In the genomic region with DNA sequence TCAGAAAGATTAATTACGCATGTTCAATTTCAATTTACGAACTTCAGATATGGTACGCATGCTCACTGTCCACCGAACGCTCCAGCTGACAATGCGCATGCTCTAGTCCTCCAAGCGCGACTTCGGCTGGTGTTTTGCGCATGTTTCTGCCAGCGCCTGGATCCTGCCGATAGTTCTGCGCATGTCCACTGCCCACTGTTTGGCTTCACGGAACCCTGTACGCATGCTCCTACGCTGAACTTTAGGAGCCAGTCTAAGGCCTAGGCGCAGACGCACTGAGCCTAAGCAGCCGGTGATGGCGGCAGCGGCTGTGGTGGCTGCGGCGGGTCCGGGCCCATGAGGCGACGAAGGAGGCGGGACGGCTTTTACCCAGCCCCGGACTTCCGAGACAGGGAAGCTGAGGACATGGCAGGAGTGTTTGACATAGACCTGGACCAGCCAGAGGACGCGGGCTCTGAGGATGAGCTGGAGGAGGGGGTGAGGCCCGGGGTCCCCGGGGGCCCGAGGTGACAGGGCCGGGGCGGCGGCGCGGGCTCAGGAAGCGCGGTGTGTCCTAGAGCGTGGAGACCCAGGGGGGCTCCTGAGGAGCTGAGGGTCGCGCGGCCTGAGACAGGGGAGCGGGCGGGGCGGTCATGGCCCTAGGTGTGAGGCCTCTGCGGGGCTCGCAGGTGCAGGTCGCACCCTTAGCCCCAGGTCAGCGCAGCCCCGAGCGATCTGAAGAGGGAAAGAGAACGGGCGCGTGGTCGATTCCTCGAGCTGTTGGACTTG, we compare ENCODE assay signal across 1 cellular context.
TF ChIP-seq lines count a peak whose summit lies in the region.

Gene RPS6KB1, plus strand, starts transcription at position 273 of the 768 bp plus-strand sequence. Its CDS starts 64 bp downstream, at position 337.
A gene with protein sequence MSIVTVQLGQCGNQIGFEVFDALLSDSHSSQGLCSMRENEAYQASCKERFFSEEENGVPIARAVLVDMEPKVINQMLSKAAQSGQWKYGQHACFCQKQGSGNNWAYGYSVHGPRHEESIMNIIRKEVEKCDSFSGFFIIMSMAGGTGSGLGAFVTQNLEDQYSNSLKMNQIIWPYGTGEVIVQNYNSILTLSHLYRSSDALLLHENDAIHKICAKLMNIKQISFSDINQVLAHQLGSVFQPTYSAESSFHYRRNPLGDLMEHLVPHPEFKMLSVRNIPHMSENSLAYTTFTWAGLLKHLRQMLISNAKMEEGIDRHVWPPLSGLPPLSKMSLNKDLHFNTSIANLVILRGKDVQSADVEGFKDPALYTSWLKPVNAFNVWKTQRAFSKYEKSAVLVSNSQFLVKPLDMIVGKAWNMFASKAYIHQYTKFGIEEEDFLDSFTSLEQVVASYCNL (minus strand): TSS at position 95 of the 768 bp plus-strand sequence. CDS start 1,941 bp downstream, outside the sequence.

TF ChIP-seq in GM23338, 12 proteins besides CTCF, POLR2A, EP300 and RAD21:
- TF ChIP-seq POLR2AphosphoS5 (IDR thresholded peaks at IDR 0.05; ENCODE audit: low read depth) (peak; percentile 99), NANOG (IDR thresholded peaks at IDR 0.05; ENCODE audit: borderline replicate concordance) (no peak)
- TF ChIP-seq, protein P1, sequence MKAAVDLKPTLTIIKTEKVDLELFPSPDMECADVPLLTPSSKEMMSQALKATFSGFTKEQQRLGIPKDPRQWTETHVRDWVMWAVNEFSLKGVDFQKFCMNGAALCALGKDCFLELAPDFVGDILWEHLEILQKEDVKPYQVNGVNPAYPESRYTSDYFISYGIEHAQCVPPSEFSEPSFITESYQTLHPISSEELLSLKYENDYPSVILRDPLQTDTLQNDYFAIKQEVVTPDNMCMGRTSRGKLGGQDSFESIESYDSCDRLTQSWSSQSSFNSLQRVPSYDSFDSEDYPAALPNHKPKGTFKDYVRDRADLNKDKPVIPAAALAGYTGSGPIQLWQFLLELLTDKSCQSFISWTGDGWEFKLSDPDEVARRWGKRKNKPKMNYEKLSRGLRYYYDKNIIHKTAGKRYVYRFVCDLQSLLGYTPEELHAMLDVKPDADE (IDR thresholded peaks at IDR 0.05), result peak; percentile 82
TF ChIP-seq in GM23338: peak in this region for 2.
